ENCODE assay signal across 10 cellular contexts in genomic region chr12:52415870-52416750, GRCh38. TPM values are rescaled to one million over a fixed set of nuclear protein-coding genes. Genes with fewer than 3 reads are reported as not detected.
DNase-seq lines count a peak whose midpoint lies in the region; ATAC-seq, FAIRE-seq and TF ChIP-seq lines count a peak whose summit lies in the region.
"Had no signal": no experiment of that assay in that cellular context is flagged by ENCODE, and none has a peak within 500 bp of the region (broad histone marks: within the 10 kb centered on the region; RNA-seq: fewer than 3 reads in every experiment).

No MANE protein-coding gene starts in this region.

- DNase-seq in HT1080 (ENCODE audit: low read depth) (peak; percentile 58), bronchial epithelial cell (ENCODE audit: low read depth) (peak; percentile 97), left lung (no peak), tibial nerve (ENCODE audit: low spot score in 2 of 2) (peak; percentile 20 to 81), iPS-NIHi11 (ENCODE audit: low spot score) (no peak), dorsolateral prefrontal cortex (no peak)
- no peak for DNase-seq in stimulated activated CD4-positive, alpha-beta T cell treated with anti-CD3 and anti-CD28 coated beads, Interleukin-12 subunit alpha, Interleukin-12 subunit beta, amount 100 ng/mL, for 4 hours
- DNase-seq in CD4-positive, alpha-beta T cell = no peak
- DNase-seq: NCI-H2107 had no signal

- H3K36me3 ChIP-seq in bronchial epithelial cell (ENCODE audit: control insufficient read depth, insufficient read depth, low read length) (no peaks in the 10 kb centered on the region), left lung (no peaks in the 10 kb centered on the region), tibial nerve (no peaks in the 10 kb centered on the region)

- peaks cover 19% of the 10 kb centered on the region for H3K27me3 Mint-ChIP-seq in CD4-positive, alpha-beta T cell

- H3K4me1 Mint-ChIP-seq in CD4-positive, alpha-beta T cell (ENCODE audit: low read depth) = no peaks in the 10 kb centered on the region

- POLR2A ChIA-PET in CD4-positive, alpha-beta T cell (lab: Charles Lee) = no interaction called here

- H3K27me3 ChIP-seq in bronchial epithelial cell (ENCODE audit: control insufficient read depth, insufficient read depth, low read length) (no peaks in the 10 kb centered on the region), left lung (peaks cover 0 to 15% of the 10 kb centered on the region in 2 donors), tibial nerve (no peaks in the 10 kb centered on the region), dorsolateral prefrontal cortex (no peaks in the 10 kb centered on the region)
- H3K27me3 ChIP-seq in CD4-positive, alpha-beta T cell (ENCODE audit: control insufficient read depth, insufficient read depth, low read length) = no peaks in the 10 kb centered on the region

- peak; percentile 34 to 84 for TF ChIP-seq EP300 in tibial nerve (IDR thresholded peaks at IDR 0.05)

- no peak for TF ChIP-seq CTCF in bronchial epithelial cell (IDR thresholded peaks at IDR 0.05; ENCODE audit: insufficient read depth, low read length, severe bottlenecking)
- TF ChIP-seq CTCF in left lung (IDR thresholded peaks at IDR 0.05) = no peak
- no peak for TF ChIP-seq CTCF in tibial nerve (IDR thresholded peaks at IDR 0.05)
- TF ChIP-seq CTCF in CD4-positive, alpha-beta T cell (IDR thresholded peaks at IDR 0.05) = no peak
- no peak for TF ChIP-seq CTCF in dorsolateral prefrontal cortex (IDR thresholded peaks at IDR 0.05 in 54 of 56, conservative IDR thresholded peaks at IDR 0.05 in 2 of 56; ENCODE audit: low read depth in 1 of 56, partially characterized antibody in 56 of 56)

- H3K4me1 ChIP-seq in left lung (no peaks in the 10 kb centered on the region), tibial nerve (peaks cover 0 to 34% (median 5%) of the 10 kb centered on the region in 4 donors)

- H3K9me3 Mint-ChIP-seq in CD4-positive, alpha-beta T cell = no peaks in the 10 kb centered on the region

- TF ChIP-seq POLR2A in tibial nerve (IDR thresholded peaks at IDR 0.05) = no peak

- no peak overlapping the region for H3K27ac Mint-ChIP-seq in CD4-positive, alpha-beta T cell

- H3K27ac ChIP-seq in left lung (no peak overlapping the region), tibial nerve (peak overlapping the region in 2 of 4 donors; percentile 76 to 82), dorsolateral prefrontal cortex (no peak overlapping the region)
- H3K27ac ChIP-seq in CD4-positive, alpha-beta T cell (ENCODE audit: low read depth, low read length) = no peak overlapping the region

- WGBS in tibial nerve, 2 donors = 62% methylated on average over 10 of the region's 10 CpGs

- no peaks in the 10 kb centered on the region for H3K36me3 Mint-ChIP-seq in CD4-positive, alpha-beta T cell (ENCODE audit: low read depth)

- H3K4me3 ChIP-seq in bronchial epithelial cell (ENCODE audit: low read depth, low read length) = no peak overlapping the region
- no peak overlapping the region for H3K4me3 ChIP-seq in left lung
- no peak overlapping the region for H3K4me3 ChIP-seq in tibial nerve
- no peak overlapping the region for H3K4me3 ChIP-seq in dorsolateral prefrontal cortex

- peak; percentile 96 for FAIRE-seq in bronchial epithelial cell (lab: Jason Lieb, UNC)

- CTCF ChIA-PET in CD4-positive, alpha-beta T cell (lab: Charles Lee) = no interaction called here

- intact Hi-C loops in left lung (cut with DNase I) = no loop called here
- intact Hi-C loops in CD4-positive, alpha-beta T cell (cut with DNase I, micrococcal nuclease) = no loop called here
- intact Hi-C loops in dorsolateral prefrontal cortex (cut with DNase I) = no loop called here

- H3K9me3 ChIP-seq in left lung = no peaks in the 10 kb centered on the region
- no peaks in the 10 kb centered on the region for H3K9me3 ChIP-seq in tibial nerve
- no peaks in the 10 kb centered on the region for H3K9me3 ChIP-seq in CD4-positive, alpha-beta T cell (ENCODE audit: control insufficient read depth, low read length)

- peak; percentile 55 for ATAC-seq in left lung
- ATAC-seq in CD4-positive, alpha-beta T cell (ENCODE audit: poor library complexity) = no peak

- no peak overlapping the region for H3K4me3 Mint-ChIP-seq in CD4-positive, alpha-beta T cell

RNA-seq across cellular contexts. Expression of gene KRT82, which starts 10.0 kb away (rescaled TPM):
- total RNA-seq in HT1080 (2014; rRNA removed; shearing (Covaris generic)) = not detected in 2 replicates
- polyA plus RNA-seq in HT1080 (2015; cell fraction: cytosol; rRNA removed) = not detected in 2 replicates
- not detected in 2 replicates for polyA plus RNA-seq in HT1080 (2015; cell fraction: nucleus; rRNA removed)
- total RNA-seq in bronchial epithelial cell (not detected in 2 replicates), left lung (not detected), tibial nerve (not detected), dorsolateral prefrontal cortex (under 1 TPM in 2 of 120 experiments, not detected in 118; 0.16 to 0.21 TPM)
- not detected for total RNA-seq in CD4-positive, alpha-beta T cell
- total RNA-seq: T-helper 2 cell treated with Interferon-gamma antibody and Interleukin-4, amounts not matched to agents 100 ng/mL and 5 ng/mL, for 36 hours had no signal

RNA-seq across cellular contexts. Expression of gene KRT75, which starts 18.1 kb away (rescaled TPM):
- not detected in 2 replicates for total RNA-seq in HT1080 (2014; rRNA removed; shearing (Covaris generic))
- 0.06 TPM in 1 of 2 replicates, not detected in the other for polyA plus RNA-seq in HT1080 (2015; cell fraction: cytosol; rRNA removed)
- not detected in 2 replicates for polyA plus RNA-seq in HT1080 (2015; cell fraction: nucleus; rRNA removed)
- total RNA-seq in bronchial epithelial cell (1.8 and 7.3 TPM in 2 replicates), left lung (not detected), tibial nerve (not detected), dorsolateral prefrontal cortex (not detected)
- not detected for total RNA-seq in CD4-positive, alpha-beta T cell
- total RNA-seq: T-helper 2 cell treated with Interferon-gamma antibody and Interleukin-4, amounts not matched to agents 100 ng/mL and 5 ng/mL, for 36 hours had no signal

RNA-seq across cellular contexts. Expression of gene KRT84, which starts 30.7 kb away (rescaled TPM):
- not detected in 2 replicates for total RNA-seq in HT1080 (2014; rRNA removed; shearing (Covaris generic))
- 0.06 TPM in 1 of 2 replicates, not detected in the other for polyA plus RNA-seq in HT1080 (2015; cell fraction: cytosol; rRNA removed)
- not detected in 2 replicates for polyA plus RNA-seq in HT1080 (2015; cell fraction: nucleus; rRNA removed)
- total RNA-seq in bronchial epithelial cell (not detected in 2 replicates), left lung (not detected), tibial nerve (not detected), dorsolateral prefrontal cortex (under 1 TPM in 10 of 120 experiments, not detected in 110; 0.20 to 0.36 (median 0.24) TPM)
- total RNA-seq in CD4-positive, alpha-beta T cell = not detected
- total RNA-seq: T-helper 2 cell treated with Interferon-gamma antibody and Interleukin-4, amounts not matched to agents 100 ng/mL and 5 ng/mL, for 36 hours had no signal

RNA-seq across cellular contexts. Expression of gene KRT6B, which starts 35.8 kb away (rescaled TPM):
- total RNA-seq in HT1080 (2014; rRNA removed; shearing (Covaris generic)) = not detected in 2 replicates
- not detected in 2 replicates for polyA plus RNA-seq in HT1080 (2015; cell fraction: cytosol; rRNA removed)
- not detected in 2 replicates for polyA plus RNA-seq in HT1080 (2015; cell fraction: nucleus; rRNA removed)
- total RNA-seq in bronchial epithelial cell (287 and 1,881 TPM in 2 replicates), left lung (not detected), tibial nerve (not detected), dorsolateral prefrontal cortex (not detected)
- total RNA-seq in CD4-positive, alpha-beta T cell = not detected
- total RNA-seq: T-helper 2 cell treated with Interferon-gamma antibody and Interleukin-4, amounts not matched to agents 100 ng/mL and 5 ng/mL, for 36 hours had no signal

RNA-seq across cellular contexts. Expression of gene KRT85, which starts 48.8 kb away (rescaled TPM):
- total RNA-seq in HT1080 (2014; rRNA removed; shearing (Covaris generic)) = not detected in 2 replicates
- not detected in 2 replicates for polyA plus RNA-seq in HT1080 (2015; cell fraction: cytosol; rRNA removed)
- polyA plus RNA-seq in HT1080 (2015; cell fraction: nucleus; rRNA removed) = not detected in 2 replicates
- total RNA-seq in bronchial epithelial cell (not detected in 2 replicates), left lung (not detected), tibial nerve (not detected), dorsolateral prefrontal cortex (not detected)
- total RNA-seq in CD4-positive, alpha-beta T cell = not detected
- total RNA-seq: T-helper 2 cell treated with Interferon-gamma antibody and Interleukin-4, amounts not matched to agents 100 ng/mL and 5 ng/mL, for 36 hours had no signal

Comparison
In these comparisons a context has a peak if more than half of its experiments do, and no peak if none do; other contexts are left out.
1. DNase-seq: peak in HT1080 (single experiment), bronchial epithelial cell (single experiment) and tibial nerve (2 of 2); none in left lung (0 of 2), iPS-NIHi11 (single experiment), stimulated activated CD4-positive, alpha-beta T cell treated with anti-CD3 and anti-CD28 coated beads, Interleukin-12 subunit alpha, Interleukin-12 subunit beta, amount 100 ng/mL, for 4 hours (single experiment), CD4-positive, alpha-beta T cell (0 of 10) and dorsolateral prefrontal cortex (0 of 10).